In the genomic region with DNA sequence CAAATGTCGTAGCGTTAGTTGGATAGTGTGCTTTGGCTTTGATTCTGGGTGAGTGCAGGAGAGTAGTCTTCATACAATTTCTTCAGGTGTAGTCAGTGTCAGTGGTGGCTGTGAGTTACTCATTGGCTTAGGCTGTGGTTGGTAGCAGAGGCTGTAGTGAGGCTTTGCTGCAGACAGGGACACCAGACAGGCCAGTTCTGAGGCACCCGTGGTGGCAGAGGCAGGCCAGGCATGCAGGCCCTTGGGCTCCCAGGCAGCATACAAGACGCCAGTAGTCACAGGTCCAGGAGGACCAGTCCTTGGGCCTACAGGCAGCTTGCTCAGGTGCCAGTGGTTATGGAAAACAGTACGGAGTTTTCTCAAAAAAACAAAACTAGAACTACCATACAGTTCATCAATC, we compare ENCODE assay signal across 2 cellular contexts.
TF ChIP-seq lines count a peak whose summit lies in the region.

No MANE protein-coding gene starts in this region.

TF ChIP-seq in A549, 52 proteins besides CTCF, POLR2A, EP300 and RAD21:
- TF ChIP-seq ELK1 (IDR thresholded peaks at IDR 0.05; ENCODE audit: low read depth, low read length) (no peak), MAFK (IDR thresholded peaks at IDR 0.05; ENCODE audit: partially characterized antibody) (no peak), ZNF302 (CRISPR knock-in tag; IDR thresholded peaks at IDR 0.05) (no peak), CHD2 (IDR thresholded peaks at IDR 0.05; ENCODE audit: low read length, partially characterized antibody) (no peak), EHMT2 (IDR thresholded peaks at IDR 0.05; ENCODE audit: low read depth) (no peak), HOXA7 (CRISPR knock-in tag; IDR thresholded peaks at IDR 0.05) (no peak), CBX8 (IDR thresholded peaks at IDR 0.05) (no peak), SREBF2 (IDR thresholded peaks at IDR 0.05) (no peak), MAZ (IDR thresholded peaks at IDR 0.05; ENCODE audit: borderline replicate concordance, low read depth, low read length) (no peak)

TF ChIP-seq in SK-N-SH, 30 proteins besides CTCF, POLR2A, EP300 and RAD21 (continued from another document):
- TF ChIP-seq SIN3A (IDR thresholded peaks at IDR 0.05; ENCODE audit: borderline replicate concordance, low read depth, low read length) (no peak), RXRA (IDR thresholded peaks at IDR 0.05; ENCODE audit: borderline replicate concordance, low read depth) (no peak), NRF1 (IDR thresholded peaks at IDR 0.05; ENCODE audit: low read depth, low read length) (no peak), REST (IDR thresholded peaks at IDR 0.05; ENCODE audit: low read depth, low read length) (no peak), TCF12 (IDR thresholded peaks at IDR 0.05) (no peak), GATA2 (CRISPR knock-in tag; IDR thresholded peaks at IDR 0.05) (no peak), RCOR1 (IDR thresholded peaks at IDR 0.05; ENCODE audit: low read length) (no peak), ELF1 (IDR thresholded peaks at IDR 0.05) (no peak), MXI1 (IDR thresholded peaks at IDR 0.05; ENCODE audit: low read depth, low read length) (no peak), TEAD4 (IDR thresholded peaks at IDR 0.05; ENCODE audit: borderline replicate concordance, insufficient read depth) (no peak)
- TF ChIP-seq, protein P1, sequence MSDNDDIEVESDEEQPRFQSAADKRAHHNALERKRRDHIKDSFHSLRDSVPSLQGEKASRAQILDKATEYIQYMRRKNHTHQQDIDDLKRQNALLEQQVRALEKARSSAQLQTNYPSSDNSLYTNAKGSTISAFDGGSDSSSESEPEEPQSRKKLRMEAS (IDR thresholded peaks at IDR 0.05; ENCODE audit: low read depth): no peak
